ENCODE assay signal across 26 cellular contexts in the genomic region with DNA sequence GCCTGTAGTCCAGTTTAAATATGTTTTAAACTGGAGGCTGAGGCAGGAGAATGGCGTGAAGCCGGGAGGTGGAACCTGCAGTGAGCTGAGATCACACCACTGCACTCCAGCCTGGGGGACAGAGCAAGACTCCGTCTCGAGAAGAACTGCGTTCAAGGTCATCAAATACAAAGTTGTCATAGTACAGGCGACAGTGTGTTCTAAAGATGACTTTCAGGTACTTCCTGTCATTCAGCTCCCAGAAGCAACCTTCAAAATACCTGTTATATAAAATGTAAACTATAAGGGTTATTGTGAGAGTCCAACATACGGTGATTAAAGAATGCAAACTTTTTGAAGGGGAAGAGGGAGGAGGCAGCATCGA. TPM values are rescaled to one million over a fixed set of nuclear protein-coding genes. Genes with fewer than 3 reads are reported as not detected.
DNase-seq lines count a peak whose midpoint lies in the region; ATAC-seq and TF ChIP-seq lines count a peak whose summit lies in the region.
"Had no signal": no experiment of that assay in that cellular context is flagged by ENCODE, and none has a peak within 500 bp of the region (broad histone marks: within the 10 kb centered on the region; RNA-seq: fewer than 3 reads in every experiment).

No MANE protein-coding gene starts in this region.

- H3K4me1 Mint-ChIP-seq in T-helper 17 cell (peaks cover 37% of the 10 kb centered on the region), glutamatergic neuron (ENCODE audit: low read depth, unreplicated experiment) (peaks cover 51% of the 10 kb centered on the region), type B pancreatic cell (ENCODE audit: unreplicated experiment) (peaks cover 12% of the 10 kb centered on the region)

- H3K27me3 Mint-ChIP-seq in T-helper 17 cell (no peaks in the 10 kb centered on the region), glutamatergic neuron (ENCODE audit: unreplicated experiment) (peaks cover 6% of the 10 kb centered on the region), type B pancreatic cell (no peaks in the 10 kb centered on the region)

- H3K36me3 Mint-ChIP-seq in T-helper 17 cell (ENCODE audit: low read depth) (peaks cover 14% of the 10 kb centered on the region), glutamatergic neuron (ENCODE audit: unreplicated experiment) (no peaks in the 10 kb centered on the region), type B pancreatic cell (peaks cover 8% of the 10 kb centered on the region)
- H3K36me3 Mint-ChIP-seq: neural progenitor cell had no signal

- no peak for TF ChIP-seq CTCF in glutamatergic neuron (IDR thresholded peaks at IDR 0.05; ENCODE audit: partially characterized antibody, unreplicated experiment)
- TF ChIP-seq CTCF in type B pancreatic cell (conservative IDR thresholded peaks at IDR 0.05), result no peak

- peaks cover 9% of the 10 kb centered on the region for H3K9me3 Mint-ChIP-seq in glutamatergic neuron (ENCODE audit: unreplicated experiment)
- H3K9me3 Mint-ChIP-seq in type B pancreatic cell, result peaks cover 6% of the 10 kb centered on the region
- H3K9me3 Mint-ChIP-seq: neural progenitor cell; T-helper 2 cell treated with Interferon-gamma antibody and Interleukin-4, amounts not matched to agents 5 μg/mL and 100 μg/mL, for 36 hours had no signal

- no peaks in the 10 kb centered on the region for H3K9me3 ChIP-seq in T-helper 17 cell (ENCODE audit: control insufficient read depth, low read length, poor library complexity, severe bottlenecking)
- H3K9me3 ChIP-seq: left ventricle myocardium inferior, right atrium auricular region had no signal

- no peak overlapping the region for H3K4me3 Mint-ChIP-seq in T-helper 17 cell
- H3K4me3 Mint-ChIP-seq in glutamatergic neuron (ENCODE audit: unreplicated experiment), result no peak overlapping the region
- no peak overlapping the region for H3K4me3 Mint-ChIP-seq in type B pancreatic cell
- H3K4me3 Mint-ChIP-seq: neural progenitor cell; T-helper 2 cell treated with Interferon-gamma antibody and Interleukin-4, amounts not matched to agents 5 μg/mL and 100 μg/mL, for 36 hours had no signal

- peak; percentile 34 for ATAC-seq in left ventricle myocardium superior
- no peak for ATAC-seq in left cardiac atrium
- ATAC-seq in T-helper 17 cell, result no peak
- no peak for ATAC-seq in HG03439 (IDR thresholded peaks at IDR 0.05; ENCODE audit: unreplicated experiment)

- DNase-seq in left ventricle myocardium superior (no peak), left cardiac atrium (no peak), T-helper 17 cell (no peak), glutamatergic neuron (no peak), type B pancreatic cell (ENCODE audit: extremely low spot score, unreplicated experiment) (no peak), NK-92 (lab: John Stamatoyannopoulos, UW; ENCODE audit: unreplicated experiment) (no peak)
- DNase-seq: activated CD4-positive, alpha-beta T cell treated with anti-CD3 and anti-CD28 coated beads for 1 hour; activated T-cell treated with anti-CD3 and anti-CD28 coated beads, Interleukin-2, amount 50 U/mL, for 1 hour; aorta; C1 segment of cervical spinal cord; Calu3; DMS79 treated with DMSO at 0.1 percent for 48 hours; effector CD8-positive, alpha-beta T cell; GDM1; Karpas-422; left ventricle myocardium inferior; NCI-H1417 treated with DMSO at 0.1 percent for 48 hours; NCI-H2081; NCI-H2227 treated with DMSO at 0.1 percent for 48 hours; NCI-H526 treated with DMSO at 0.1 percent for 48 hours; SHP77; stimulated activated CD4-positive, alpha-beta T cell treated with anti-CD3 and anti-CD28 coated beads, Interleukin-1b, Interleukin-23, amount 100 ng/mL, for 48 hours had no signal

- H3K27ac Mint-ChIP-seq in T-helper 17 cell (peak overlapping the region; percentile 78), glutamatergic neuron (ENCODE audit: unreplicated experiment) (peak overlapping the region; percentile 29), type B pancreatic cell (peak overlapping the region; percentile 59)
- H3K27ac Mint-ChIP-seq: neural progenitor cell; T-helper 2 cell treated with Interferon-gamma antibody and Interleukin-4, amounts not matched to agents 5 μg/mL and 100 μg/mL, for 36 hours had no signal

- intact Hi-C loops in left ventricle myocardium superior (cut with micrococcal nuclease) (no loop called here), left cardiac atrium (cut with DNase I) (no loop called here)

RNA-seq across cellular contexts. Expression of gene MPP7, which starts 8.7 kb away (rescaled TPM):
- total RNA-seq in left ventricle myocardium superior (15.3 TPM), left cardiac atrium (10 to 100 TPM in 1 of 2 donors, 1 to 10 TPM in 1; 9.7 to 11.0 TPM), T-helper 17 cell (10 to 100 TPM; 21.6 to 22.7 TPM), glutamatergic neuron (ENCODE audit: unreplicated experiment) (19.0 TPM), type B pancreatic cell (ENCODE audit: low replicate concordance) (11.8 and 27.7 TPM in 2 replicates)
